In genomic region chr20:35702051-35702823, GRCh38 we compare ENCODE assay signal across 11 cellular contexts. TPM values are rescaled to one million over a fixed set of nuclear protein-coding genes. Genes with fewer than 3 reads are reported as not detected.
DNase-seq lines count a peak whose midpoint lies in the region; ATAC-seq, FAIRE-seq and TF ChIP-seq lines count a peak whose summit lies in the region.
"Had no signal": no experiment of that assay in that cellular context is flagged by ENCODE, and none has a peak within 500 bp of the region (broad histone marks: within the 10 kb centered on the region; RNA-seq: fewer than 3 reads in every experiment).

No MANE protein-coding gene starts in this region.

- DNase-seq in activated CD4-positive, alpha-beta T cell treated with anti-CD3 and anti-CD28 coated beads for 36 hours: no peak
- DNase-seq in activated CD4-positive, alpha-beta T cell treated with anti-CD3 and anti-CD28 coated beads for 1 hour: no peak
- no peak for DNase-seq in RWPE1 (ENCODE audit: low spot score)
- no peak for DNase-seq in endothelial cell of umbilical vein (ENCODE audit: low read depth, low spot score)
- no peak for DNase-seq in smooth muscle cell (lab: John Stamatoyannopoulos, UW; ENCODE audit: unreplicated experiment)
- DNase-seq in small intestine: no peak
- no peak for DNase-seq in midbrain (lab: John Stamatoyannopoulos, UW)
- DNase-seq in OCI-LY7 (ENCODE audit: low spot score): no peak
- DNase-seq: adrenal gland had no signal

- no peak for TF ChIP-seq CTCF in RWPE1 (conservative IDR thresholded peaks at IDR 0.05; ENCODE audit: low read depth)
- TF ChIP-seq CTCF in endothelial cell of umbilical vein (IDR thresholded peaks at IDR 0.05; ENCODE audit: extremely low read depth in 1 of 2, insufficient read depth in 1 of 2, low read depth in 1 of 2, low read length in 2 of 2): no peak
- TF ChIP-seq CTCF in smooth muscle cell (IDR thresholded peaks at IDR 0.05; ENCODE audit: borderline replicate concordance, insufficient read depth, poor library complexity, severe bottlenecking): no peak
- TF ChIP-seq CTCF in OCI-LY7 (conservative IDR thresholded peaks at IDR 0.05; ENCODE audit: low read length): no peak

- peak overlapping the region; percentile 51 for H3K27ac Mint-ChIP-seq in activated CD4-positive, alpha-beta T cell treated with anti-CD3 and anti-CD28 coated beads for 36 hours

- no peaks in the 10 kb centered on the region for H3K9me3 Mint-ChIP-seq in activated CD4-positive, alpha-beta T cell treated with anti-CD3 and anti-CD28 coated beads for 36 hours (ENCODE audit: low read depth)

- H3K27me3 ChIP-seq in endothelial cell of umbilical vein (ENCODE audit: control insufficient read depth in 2 of 2, insufficient read depth in 2 of 2, low read length in 2 of 2): no peaks in the 10 kb centered on the region
- H3K27me3 ChIP-seq in smooth muscle cell (ENCODE audit: low read depth): no peaks in the 10 kb centered on the region
- no peaks in the 10 kb centered on the region for H3K27me3 ChIP-seq in small intestine (ENCODE audit: control insufficient read depth in 2 of 2, insufficient read depth in 2 of 2, low read length in 2 of 2)
- H3K27me3 ChIP-seq: adrenal gland, BLaER1 had no signal

- H2AFZ ChIP-seq in endothelial cell of umbilical vein (ENCODE audit: low read depth, low read length) (no peak overlapping the region), smooth muscle cell (ENCODE audit: low read depth) (no peak overlapping the region), OCI-LY7 (ENCODE audit: low read length) (no peak overlapping the region)

- H3K9ac ChIP-seq in endothelial cell of umbilical vein (replicated peaks; ENCODE audit: extremely low read depth, insufficient read depth, low read length): no peak overlapping the region
- no peak overlapping the region for H3K9ac ChIP-seq in smooth muscle cell (ENCODE audit: low read depth)
- H3K9ac ChIP-seq: BLaER1 had no signal

- H3K36me3 ChIP-seq in endothelial cell of umbilical vein (ENCODE audit: control insufficient read depth in 2 of 2, extremely low read depth in 1 of 2, insufficient read depth in 2 of 2, low read length in 2 of 2) (peaks cover 16 to 25% of the 10 kb centered on the region in 2 experiments), smooth muscle cell (ENCODE audit: low read depth) (peaks cover 25% of the 10 kb centered on the region), small intestine (ENCODE audit: control insufficient read depth in 2 of 2, insufficient read depth in 2 of 2, low read length in 2 of 2) (peaks cover 20 to 24% of the 10 kb centered on the region in 2 donors), OCI-LY7 (ENCODE audit: insufficient read depth, low read length) (peaks cover 67% of the 10 kb centered on the region)

- BruUV-seq in endothelial cell of umbilical vein (replicated peaks; lab: Mats Ljungman, UMichigan) (no TSS peak), OCI-LY7 (replicated peaks; lab: Mats Ljungman, UMichigan) (no TSS peak)

- TF ChIP-seq POLR2A in endothelial cell of umbilical vein (IDR thresholded peaks at IDR 0.05; ENCODE audit: low read depth, low read length): no peak

- POLR2A ChIA-PET in activated CD4-positive, alpha-beta T cell treated with anti-CD3 and anti-CD28 coated beads for 36 hours (lab: Charles Lee): interaction anchor here (0.5 to 2.4 kb wide), 10 partner anchors 9 to 86 kb away, joined by 3 to 11 read pairs (median 4); partner anchors contain the start of genes RBM39 and SPAG4
- POLR2A ChIA-PET in RWPE1 (lab: Yijun Ruan, JAX; ENCODE audit: low non-redundant PET) (interaction anchor here (0.6 to 1.4 kb wide), 2 partner anchors 40 to 263 kb away, joined by 3 read pairs; partner anchors contain the start of gene RBM39), endothelial cell of umbilical vein (lab: Charles Lee) (interaction anchor here (0.8 kb wide), 1 partner anchor 23 kb away, joined by 3 read pairs; no protein-coding TSS in a partner anchor), OCI-LY7 (lab: Charles Lee) (interaction anchor here (0.5 to 1.6 kb wide), 3 partner anchors 11 to 69 kb away, joined by 3 to 5 read pairs (median 3); partner anchors contain the start of gene PHF20)

- peaks cover 37% of the 10 kb centered on the region for H3K4me1 Mint-ChIP-seq in activated CD4-positive, alpha-beta T cell treated with anti-CD3 and anti-CD28 coated beads for 36 hours

- CTCF ChIA-PET in activated CD4-positive, alpha-beta T cell treated with anti-CD3 and anti-CD28 coated beads for 36 hours (lab: Charles Lee): interaction anchor here (1.2 to 1.4 kb wide), 2 partner anchors 13 to 101 kb away, joined by 3 to 5 read pairs; no protein-coding TSS in a partner anchor
- CTCF ChIA-PET in RWPE1 (lab: Yijun Ruan, JAX): interaction anchor here (0.5 to 1.4 kb wide), 6 partner anchors 10 to 689 kb away, joined by 3 to 4 read pairs (median 3); no protein-coding TSS in a partner anchor
- CTCF ChIA-PET in endothelial cell of umbilical vein (lab: Charles Lee): interaction anchor here (1.0 to 1.3 kb wide), 2 partner anchors 9 to 252 kb away, joined by 3 read pairs; partner anchors contain the start of gene SCAND1
- CTCF ChIA-PET in OCI-LY7 (lab: Charles Lee; ENCODE audit: unreplicated experiment): no interaction called here

- peaks cover 13% of the 10 kb centered on the region for H3K79me2 ChIP-seq in endothelial cell of umbilical vein (ENCODE audit: control insufficient read depth, insufficient read depth, low read length)
- peaks cover 33% of the 10 kb centered on the region for H3K79me2 ChIP-seq in smooth muscle cell (ENCODE audit: low read depth)
- peaks cover 44% of the 10 kb centered on the region for H3K79me2 ChIP-seq in OCI-LY7 (ENCODE audit: insufficient read depth, low read depth, low read length)

- dilution Hi-C loops in endothelial cell of umbilical vein (cut with MboI; ENCODE audit: extremely low pct_ligation_motif_present, low sequenced_read_pairs): no loop called here

- no peak overlapping the region for H3K4me2 ChIP-seq in endothelial cell of umbilical vein (ENCODE audit: insufficient read depth, low read length)
- no peak overlapping the region for H3K4me2 ChIP-seq in smooth muscle cell
- no peak overlapping the region for H3K4me2 ChIP-seq in OCI-LY7 (ENCODE audit: low read length)
- H3K4me2 ChIP-seq: BLaER1 had no signal

- peak overlapping the region; percentile 59 for H3K27ac ChIP-seq in RWPE1
- no peak overlapping the region for H3K27ac ChIP-seq in endothelial cell of umbilical vein (ENCODE audit: insufficient read depth, low read depth, low read length)
- peak overlapping the region; percentile 54 for H3K27ac ChIP-seq in smooth muscle cell (ENCODE audit: low read depth)
- H3K27ac ChIP-seq in small intestine (ENCODE audit: low read depth in 1 of 2, low read length in 1 of 2): no peak overlapping the region
- H3K27ac ChIP-seq in OCI-LY7 (ENCODE audit: low read depth, low read length, poor library complexity, severe bottlenecking): no peak overlapping the region
- H3K27ac ChIP-seq: BLaER1 had no signal

- no peaks in the 10 kb centered on the region for H3K27me3 Mint-ChIP-seq in activated CD4-positive, alpha-beta T cell treated with anti-CD3 and anti-CD28 coated beads for 36 hours

- H4K20me1 ChIP-seq in endothelial cell of umbilical vein (replicated peaks; ENCODE audit: control insufficient read depth, extremely low read depth, insufficient read depth, low read length): peaks cover 5% of the 10 kb centered on the region
- H4K20me1 ChIP-seq in smooth muscle cell (ENCODE audit: low read depth): peaks cover 57% of the 10 kb centered on the region
- H4K20me1 ChIP-seq in OCI-LY7 (ENCODE audit: insufficient read depth, low read length): peaks cover 8% of the 10 kb centered on the region; the same call in 1 of the 2 replicates

- WGBS in smooth muscle cell (ENCODE audit: low lambda C conversion rate): 94% methylated on average over 12 of the region's 12 CpGs
- WGBS in small intestine, 3 donors: 82 to 89% (median 86%) methylated on average over 12 of the region's 12 CpGs

- H3K9me3 ChIP-seq in endothelial cell of umbilical vein (replicated peaks; ENCODE audit: control insufficient read depth, insufficient read depth, low read length) (no peaks in the 10 kb centered on the region), smooth muscle cell (replicated peaks; ENCODE audit: low read depth) (no peaks in the 10 kb centered on the region), small intestine (ENCODE audit: control insufficient read depth, low read depth) (no peaks in the 10 kb centered on the region), OCI-LY7 (ENCODE audit: low read length) (no peaks in the 10 kb centered on the region)
- H3K9me3 ChIP-seq: adrenal gland, BLaER1 had no signal

- no peaks in the 10 kb centered on the region for H3K9me2 ChIP-seq in OCI-LY7 (ENCODE audit: insufficient read depth, low read length)

- intact Hi-C loops in activated CD4-positive, alpha-beta T cell treated with anti-CD3 and anti-CD28 coated beads for 36 hours (cut with DNase I, micrococcal nuclease): loop anchor here (2.0 to 10.0 kb wide), 2 partner anchors 237 to 239 kb away; no protein-coding TSS in a partner anchor
- intact Hi-C loops in endothelial cell of umbilical vein (cut with micrococcal nuclease): no loop called here
- intact Hi-C loops in OCI-LY7 (cut with micrococcal nuclease; ENCODE audit: unreplicated experiment): loop anchor here (5.0 kb wide), 1 partner anchor 35 kb away; no protein-coding TSS in a partner anchor

- FAIRE-seq in endothelial cell of umbilical vein (lab: Jason Lieb, UNC) (no peak), small intestine (lab: Jason Lieb, UNC) (no peak)
- FAIRE-seq: GM18507 had no signal

- H3K36me3 Mint-ChIP-seq in activated CD4-positive, alpha-beta T cell treated with anti-CD3 and anti-CD28 coated beads for 36 hours (ENCODE audit: low read depth): peaks cover 76% of the 10 kb centered on the region

- no peak overlapping the region for H3K4me3 Mint-ChIP-seq in activated CD4-positive, alpha-beta T cell treated with anti-CD3 and anti-CD28 coated beads for 36 hours

- H3K4me1 ChIP-seq in endothelial cell of umbilical vein (ENCODE audit: control insufficient read depth, extremely low read depth, insufficient read depth, low read length): peaks cover 17% of the 10 kb centered on the region
- H3K4me1 ChIP-seq in smooth muscle cell (ENCODE audit: low read depth): peaks cover 10% of the 10 kb centered on the region
- H3K4me1 ChIP-seq in small intestine (ENCODE audit: control insufficient read depth in 2 of 2, insufficient read depth in 1 of 2, low read depth in 1 of 2, low read length in 1 of 2): peaks cover 0 to 6% of the 10 kb centered on the region in 2 donors
- peaks cover 23% of the 10 kb centered on the region for H3K4me1 ChIP-seq in OCI-LY7 (ENCODE audit: insufficient read depth, low read length, poor library complexity, severe bottlenecking)

- no peak for ATAC-seq in activated CD4-positive, alpha-beta T cell treated with anti-CD3 and anti-CD28 coated beads for 36 hours

- H3F3A ChIP-seq in smooth muscle cell (ENCODE audit: low read depth): peaks cover 69% of the 10 kb centered on the region

- H3K9me1 ChIP-seq in endothelial cell of umbilical vein (replicated peaks; ENCODE audit: control insufficient read depth, extremely low read depth, insufficient read depth, low read length): no peaks in the 10 kb centered on the region

- H3K4me3 ChIP-seq in endothelial cell of umbilical vein (replicated peaks in 1 of 3; ENCODE audit: insufficient read depth in 1 of 3, low read depth in 1 of 3, low read length in 3 of 3) (no peak overlapping the region), smooth muscle cell (no peak overlapping the region), small intestine (ENCODE audit: low read depth in 1 of 2, low read length in 2 of 2) (no peak overlapping the region), OCI-LY7 (ENCODE audit: low read depth, low read length, poor library complexity, severe bottlenecking) (no peak overlapping the region)
- H3K4me3 ChIP-seq: adrenal gland, BLaER1 had no signal

RNA-seq across cellular contexts. Expression of gene ROMO1, which starts 3.0 kb away (rescaled TPM):
- total RNA-seq in activated CD4-positive, alpha-beta T cell treated with anti-CD3 and anti-CD28 coated beads for 36 hours: 100 to 1,000 TPM in 1 of 2 experiments, 10 to 100 TPM in 1; 50.4 to 112 TPM
- total RNA-seq in endothelial cell of umbilical vein (169 and 174 TPM in 2 replicates), smooth muscle cell (252 and 523 TPM in 2 replicates), OCI-LY7 (2022) (109 and 164 TPM in 2 replicates)
- polyA plus RNA-seq in endothelial cell of umbilical vein (845 and 1,099 TPM in 2 replicates), smooth muscle cell (694 and 771 TPM in 2 replicates), small intestine (100 to 1,000 TPM; 358 to 755 (median 646) TPM)
- 690 and 833 TPM in 2 replicates for polyA plus RNA-seq in endothelial cell of umbilical vein (2011; cell fraction: cytosol; rRNA removed)
- polyA plus RNA-seq in endothelial cell of umbilical vein (2011; cell fraction: nucleus; rRNA removed): 165 and 175 TPM in 2 replicates
- polyA plus RNA-seq in endothelial cell of umbilical vein (2012): 286 and 288 TPM in 2 replicates
- 52.6 and 65.2 TPM in 2 replicates for polyA minus RNA-seq in endothelial cell of umbilical vein
- 112 TPM for polyA minus RNA-seq in endothelial cell of umbilical vein (2011; cell fraction: cytosol; rRNA and poly(A)+ RNA removed)
- 7.5 and 22.1 TPM in 2 replicates for polyA minus RNA-seq in endothelial cell of umbilical vein (2011; cell fraction: nucleus; rRNA and poly(A)+ RNA removed)
- total RNA-seq in OCI-LY7 (2014; rRNA removed; shearing (Covaris generic)): 393 and 411 TPM in 2 replicates

RNA-seq across cellular contexts. Expression of gene NFS1, which starts 3.1 kb away (rescaled TPM):
- 10 to 100 TPM; 43.2 to 44.6 TPM for total RNA-seq in activated CD4-positive, alpha-beta T cell treated with anti-CD3 and anti-CD28 coated beads for 36 hours
- 24.0 and 25.1 TPM in 2 replicates for total RNA-seq in endothelial cell of umbilical vein
- polyA plus RNA-seq in endothelial cell of umbilical vein: 28.4 and 36.5 TPM in 2 replicates
- 27.0 and 32.3 TPM in 2 replicates for polyA plus RNA-seq in endothelial cell of umbilical vein (2011; cell fraction: cytosol; rRNA removed)
- polyA plus RNA-seq in endothelial cell of umbilical vein (2011; cell fraction: nucleus; rRNA removed): 36.6 and 50.5 TPM in 2 replicates
- polyA plus RNA-seq in endothelial cell of umbilical vein (2012): 27.7 and 29.1 TPM in 2 replicates
- 21.1 and 28.2 TPM in 2 replicates for polyA minus RNA-seq in endothelial cell of umbilical vein
- 50.7 TPM for polyA minus RNA-seq in endothelial cell of umbilical vein (2011; cell fraction: cytosol; rRNA and poly(A)+ RNA removed)
- polyA minus RNA-seq in endothelial cell of umbilical vein (2011; cell fraction: nucleus; rRNA and poly(A)+ RNA removed): 11.0 and 19.1 TPM in 2 replicates
- 25.3 and 40.1 TPM in 2 replicates for total RNA-seq in smooth muscle cell
- polyA plus RNA-seq in smooth muscle cell: 35.1 and 40.3 TPM in 2 replicates
- polyA plus RNA-seq in small intestine: 10 to 100 TPM; 21.9 to 39.6 (median 29.0) TPM
- total RNA-seq in OCI-LY7 (2014; rRNA removed; shearing (Covaris generic)): 32.8 and 56.2 TPM in 2 replicates
- total RNA-seq in OCI-LY7 (2022): 41.3 and 43.4 TPM in 2 replicates

RNA-seq across cellular contexts. Expression of gene CPNE1, which starts 37.5 kb away (rescaled TPM):
- total RNA-seq in activated CD4-positive, alpha-beta T cell treated with anti-CD3 and anti-CD28 coated beads for 36 hours: 100 to 1,000 TPM; 249 to 258 TPM
- total RNA-seq in endothelial cell of umbilical vein (239 and 244 TPM in 2 replicates), smooth muscle cell (111 and 140 TPM in 2 replicates), OCI-LY7 (2022) (193 and 202 TPM in 2 replicates)
- polyA plus RNA-seq in endothelial cell of umbilical vein (316 and 368 TPM in 2 replicates), smooth muscle cell (156 TPM in 2 replicates), small intestine (100 to 1,000 TPM in 2 of 3 donors, 10 to 100 TPM in 1; 94.3 to 127 (median 100) TPM)
- 163 and 198 TPM in 2 replicates for polyA plus RNA-seq in endothelial cell of umbilical vein (2011; cell fraction: cytosol; rRNA removed)
- polyA plus RNA-seq in endothelial cell of umbilical vein (2011; cell fraction: nucleus; rRNA removed): 494 and 508 TPM in 2 replicates
- polyA plus RNA-seq in endothelial cell of umbilical vein (2012): 149 and 157 TPM in 2 replicates
- polyA minus RNA-seq in endothelial cell of umbilical vein: 228 and 246 TPM in 2 replicates
- polyA minus RNA-seq in endothelial cell of umbilical vein (2011; cell fraction: cytosol; rRNA and poly(A)+ RNA removed): 196 TPM
- polyA minus RNA-seq in endothelial cell of umbilical vein (2011; cell fraction: nucleus; rRNA and poly(A)+ RNA removed): 128 and 147 TPM in 2 replicates
- 83.3 and 83.7 TPM in 2 replicates for total RNA-seq in OCI-LY7 (2014; rRNA removed; shearing (Covaris generic))

RNA-seq across cellular contexts. Expression of gene RBM12, which starts 37.5 kb away (rescaled TPM):
- total RNA-seq in activated CD4-positive, alpha-beta T cell treated with anti-CD3 and anti-CD28 coated beads for 36 hours: 100 to 1,000 TPM; 122 to 148 TPM
- total RNA-seq in endothelial cell of umbilical vein (98.0 and 105 TPM in 2 replicates), smooth muscle cell (34.0 and 44.2 TPM in 2 replicates), OCI-LY7 (2022) (152 and 160 TPM in 2 replicates)
- polyA plus RNA-seq in endothelial cell of umbilical vein (120 and 121 TPM in 2 replicates), smooth muscle cell (11.5 and 14.5 TPM in 2 replicates), small intestine (10 to 100 TPM in 1 of 3 donors, 1 to 10 TPM in 2; 6.9 to 16.2 (median 8.9) TPM)
- polyA plus RNA-seq in endothelial cell of umbilical vein (2011; cell fraction: cytosol; rRNA removed): 55.0 and 62.6 TPM in 2 replicates
- polyA plus RNA-seq in endothelial cell of umbilical vein (2011; cell fraction: nucleus; rRNA removed): 104 and 125 TPM in 2 replicates
- 62.3 and 68.2 TPM in 2 replicates for polyA plus RNA-seq in endothelial cell of umbilical vein (2012)
- polyA minus RNA-seq in endothelial cell of umbilical vein: 334 and 392 TPM in 2 replicates
- 75.2 TPM for polyA minus RNA-seq in endothelial cell of umbilical vein (2011; cell fraction: cytosol; rRNA and poly(A)+ RNA removed)
- polyA minus RNA-seq in endothelial cell of umbilical vein (2011; cell fraction: nucleus; rRNA and poly(A)+ RNA removed): 129 and 133 TPM in 2 replicates
- total RNA-seq in OCI-LY7 (2014; rRNA removed; shearing (Covaris generic)): 63.8 and 66.3 TPM in 2 replicates

RNA-seq across cellular contexts. Expression of gene RBM39, which starts 39.8 kb away (rescaled TPM):
- 100 to 1,000 TPM; 303 to 356 TPM for total RNA-seq in activated CD4-positive, alpha-beta T cell treated with anti-CD3 and anti-CD28 coated beads for 36 hours
- total RNA-seq in endothelial cell of umbilical vein: 291 and 309 TPM in 2 replicates
- 76.2 and 106 TPM in 2 replicates for polyA plus RNA-seq in endothelial cell of umbilical vein
- 49.7 and 60.3 TPM in 2 replicates for polyA plus RNA-seq in endothelial cell of umbilical vein (2011; cell fraction: cytosol; rRNA removed)
- 591 and 691 TPM in 2 replicates for polyA plus RNA-seq in endothelial cell of umbilical vein (2011; cell fraction: nucleus; rRNA removed)
- polyA plus RNA-seq in endothelial cell of umbilical vein (2012): 214 and 237 TPM in 2 replicates
- 196 and 257 TPM in 2 replicates for polyA minus RNA-seq in endothelial cell of umbilical vein
- polyA minus RNA-seq in endothelial cell of umbilical vein (2011; cell fraction: cytosol; rRNA and poly(A)+ RNA removed): 80.7 TPM
- polyA minus RNA-seq in endothelial cell of umbilical vein (2011; cell fraction: nucleus; rRNA and poly(A)+ RNA removed): 449 and 536 TPM in 2 replicates
- 408 and 449 TPM in 2 replicates for total RNA-seq in smooth muscle cell
- 139 and 196 TPM in 2 replicates for polyA plus RNA-seq in smooth muscle cell
- 100 to 1,000 TPM; 148 to 235 (median 195) TPM for polyA plus RNA-seq in small intestine
- total RNA-seq in OCI-LY7 (2014; rRNA removed; shearing (Covaris generic)): 346 and 448 TPM in 2 replicates
- total RNA-seq in OCI-LY7 (2022): 429 and 431 TPM in 2 replicates

Comparison
In these comparisons a context has a peak if more than half of its experiments do, and no peak if none do; other contexts are left out.
1. H3K27ac ChIP-seq: peak in RWPE1 (single experiment) and smooth muscle cell (single experiment); none in endothelial cell of umbilical vein (single experiment), small intestine (0 of 2) and OCI-LY7 (single experiment).